In genomic region chr3:196138927-196139680, GRCh38 we compare ENCODE assay signal across 1 cellular context.
TF ChIP-seq lines count a peak whose summit lies in the region.

No MANE protein-coding gene starts in this region.

TF ChIP-seq in GM23338, 12 proteins besides CTCF, POLR2A, EP300 and RAD21 (continued from another document):
- TF ChIP-seq ETS1 (IDR thresholded peaks at IDR 0.05): no peak
- no peak for TF ChIP-seq ZNF462 (CRISPR knock-in tag; IDR thresholded peaks at IDR 0.05)
